ENCODE assay signal across 10 cellular contexts in the genomic region with DNA sequence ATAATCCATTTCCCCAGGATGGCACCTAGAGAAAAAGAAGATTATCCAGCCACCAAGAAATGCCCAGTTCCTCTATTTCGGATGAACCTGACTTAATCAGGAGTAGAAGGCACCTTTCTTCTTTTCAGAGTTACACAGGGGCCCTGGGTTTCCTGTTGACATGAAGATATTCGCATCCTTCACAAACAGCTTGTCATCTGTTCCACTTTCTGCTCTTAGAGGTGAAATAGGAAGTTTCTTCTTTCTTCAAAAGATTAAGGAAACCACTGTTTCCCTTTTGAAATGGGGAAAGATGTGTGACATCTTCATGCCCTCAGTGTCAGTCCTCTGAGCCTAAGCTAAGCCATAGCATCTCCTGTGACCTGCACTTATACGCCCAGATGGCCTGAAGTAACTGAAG. TPM values are rescaled to one million over a fixed set of nuclear protein-coding genes. Genes with fewer than 3 reads are reported as not detected.
A peak's percentile ranks its signal among the peaks of the same experiment; 100 is the strongest.
DNase-seq lines count a peak whose midpoint lies in the region; ATAC-seq and TF ChIP-seq lines count a peak whose summit lies in the region.
"Had no signal": no experiment of that assay in that cellular context is flagged by ENCODE, and none has a peak within 500 bp of the region (broad histone marks: within the 10 kb centered on the region; RNA-seq: fewer than 3 reads in every experiment).

No MANE protein-coding gene starts in this region.

- DNase-seq in CD4-positive, alpha-beta T cell = no peak
- DNase-seq in activated T-helper 1 cell treated with anti-CD3 and anti-CD28 coated beads, Interleukin-12 subunit alpha, Interleukin-12 subunit beta, Interleukin-2, Interleukin-4 antibody, amounts not matched to agents 30 ng/mL and 10 ng/mL and 1 ng/mL, durations not matched to agents 14 hours and 24 hours and 36 hours (ENCODE audit: low spot score) = peak; percentile 18
- DNase-seq in iPS-NIHi11 (ENCODE audit: low spot score) (no peak), dermis blood vessel endothelial cell (no peak), Ammon's horn (ENCODE audit: low spot score) (no peak)
- DNase-seq in stimulated activated naive CD4-positive, alpha-beta T cell treated with Interleukin-2 at 50 U/mL for 16 hours (lab: John Stamatoyannopoulos, UW) = no peak
- DNase-seq: pancreas had no signal

- H3K27me3 ChIP-seq in CD4-positive, alpha-beta T cell (ENCODE audit: control insufficient read depth, insufficient read depth, low read length) = no peaks in the 10 kb centered on the region
- H3K27me3 ChIP-seq in HUES6 (ENCODE audit: control insufficient read depth, insufficient read depth, low read length) = no peaks in the 10 kb centered on the region
- H3K27me3 ChIP-seq: pancreas had no signal

- H3K9ac ChIP-seq in HUES6 (ENCODE audit: low read length) = peak overlapping the region; percentile 58

- H3K4me1 ChIP-seq in HUES6 (ENCODE audit: control insufficient read depth, insufficient read depth, low read length) = peaks cover 12% of the 10 kb centered on the region; the same call in 1 of the 2 replicates
- H3K4me1 ChIP-seq: pancreas had no signal

- H3K9me3 Mint-ChIP-seq in CD4-positive, alpha-beta T cell = no peaks in the 10 kb centered on the region
- H3K9me3 Mint-ChIP-seq in activated T-helper 1 cell treated with anti-CD3 and anti-CD28 coated beads, Interleukin-12 subunit alpha, Interleukin-12 subunit beta, Interleukin-2, Interleukin-4 antibody, amounts not matched to agents 30 ng/mL and 10 ng/mL and 1 ng/mL, durations not matched to agents 14 hours and 24 hours and 36 hours = peaks cover 8% of the 10 kb centered on the region

- no peaks in the 10 kb centered on the region for H3K27me3 Mint-ChIP-seq in CD4-positive, alpha-beta T cell
- peaks cover 3% of the 10 kb centered on the region for H3K27me3 Mint-ChIP-seq in activated T-helper 1 cell treated with anti-CD3 and anti-CD28 coated beads, Interleukin-12 subunit alpha, Interleukin-12 subunit beta, Interleukin-2, Interleukin-4 antibody, amounts not matched to agents 30 ng/mL and 10 ng/mL and 1 ng/mL, durations not matched to agents 14 hours and 24 hours and 36 hours (ENCODE audit: insufficient read depth)

- ATAC-seq in CD4-positive, alpha-beta T cell (ENCODE audit: poor library complexity) = peak; percentile 87
- peak; percentile 70 for ATAC-seq in GM21423 (IDR thresholded peaks at IDR 0.05; ENCODE audit: unreplicated experiment)
- ATAC-seq: esophagus mucosa, pancreas had no signal

- peak overlapping the region; percentile 88 for H3K27ac Mint-ChIP-seq in CD4-positive, alpha-beta T cell
- peak overlapping the region; percentile 78 for H3K27ac Mint-ChIP-seq in activated T-helper 1 cell treated with anti-CD3 and anti-CD28 coated beads, Interleukin-12 subunit alpha, Interleukin-12 subunit beta, Interleukin-2, Interleukin-4 antibody, amounts not matched to agents 30 ng/mL and 10 ng/mL and 1 ng/mL, durations not matched to agents 14 hours and 24 hours and 36 hours

- no peaks in the 10 kb centered on the region for H3K36me3 Mint-ChIP-seq in CD4-positive, alpha-beta T cell (ENCODE audit: low read depth)
- peaks cover 5% of the 10 kb centered on the region for H3K36me3 Mint-ChIP-seq in activated T-helper 1 cell treated with anti-CD3 and anti-CD28 coated beads, Interleukin-12 subunit alpha, Interleukin-12 subunit beta, Interleukin-2, Interleukin-4 antibody, amounts not matched to agents 30 ng/mL and 10 ng/mL and 1 ng/mL, durations not matched to agents 14 hours and 24 hours and 36 hours (ENCODE audit: low read depth)

- H3K36me3 ChIP-seq in HUES6 (ENCODE audit: control insufficient read depth, insufficient read depth, low read length) = peaks cover 6% of the 10 kb centered on the region; the same call in 1 of the 2 replicates
- H3K36me3 ChIP-seq: pancreas had no signal

- CTCF ChIA-PET in CD4-positive, alpha-beta T cell (lab: Charles Lee) = no interaction called here

- H3K4me3 Mint-ChIP-seq in CD4-positive, alpha-beta T cell = peak overlapping the region; percentile 76
- peak overlapping the region; percentile 15 for H3K4me3 Mint-ChIP-seq in activated T-helper 1 cell treated with anti-CD3 and anti-CD28 coated beads, Interleukin-12 subunit alpha, Interleukin-12 subunit beta, Interleukin-2, Interleukin-4 antibody, amounts not matched to agents 30 ng/mL and 10 ng/mL and 1 ng/mL, durations not matched to agents 14 hours and 24 hours and 36 hours

- POLR2A ChIA-PET in CD4-positive, alpha-beta T cell (lab: Charles Lee) = interaction anchor here (0.6 to 1.3 kb wide), 3 partner anchors 17 to 225 kb away, joined by 3 to 24 read pairs (median 3); partner anchors contain the start of gene RAB18

- peak overlapping the region; percentile 27; the same call in 1 of the 2 replicates for H3K4me3 ChIP-seq in HUES6 (ENCODE audit: low read depth, low read length)
- H3K4me3 ChIP-seq: pancreas had no signal

- H3K27ac ChIP-seq in CD4-positive, alpha-beta T cell (ENCODE audit: low read depth, low read length) = no peak overlapping the region
- H3K27ac ChIP-seq in HUES6 (ENCODE audit: low read depth, low read length) = peak overlapping the region; percentile 62; the same call in 1 of the 2 replicates
- H3K27ac ChIP-seq: pancreas had no signal

- no peaks in the 10 kb centered on the region for H3K9me3 ChIP-seq in CD4-positive, alpha-beta T cell (ENCODE audit: control insufficient read depth, low read length)
- H3K9me3 ChIP-seq in HUES6 (ENCODE audit: control insufficient read depth, insufficient read depth, low read depth, low read length) = peaks cover 11% of the 10 kb centered on the region; the same call in 1 of the 2 replicates
- H3K9me3 ChIP-seq: pancreas had no signal

- intact Hi-C loops in CD4-positive, alpha-beta T cell (cut with DNase I, micrococcal nuclease) = loop anchor here in 1 of 2 experiments (2.0 kb wide), 1 partner anchor 40 kb away; the partner anchor contains the start of gene RAB18
- intact Hi-C loops in activated T-helper 1 cell treated with anti-CD3 and anti-CD28 coated beads, Interleukin-12 subunit alpha, Interleukin-12 subunit beta, Interleukin-2, Interleukin-4 antibody, amounts not matched to agents 30 ng/mL and 10 ng/mL and 1 ng/mL, durations not matched to agents 14 hours and 24 hours and 36 hours (cut with micrococcal nuclease) = loop anchor here (1.0 kb wide), 1 partner anchor 39 kb away; the partner anchor contains the start of gene RAB18

- TF ChIP-seq CTCF in CD4-positive, alpha-beta T cell (IDR thresholded peaks at IDR 0.05) = no peak

- peaks cover 44% of the 10 kb centered on the region for H3K4me1 Mint-ChIP-seq in CD4-positive, alpha-beta T cell (ENCODE audit: low read depth)
- H3K4me1 Mint-ChIP-seq in activated T-helper 1 cell treated with anti-CD3 and anti-CD28 coated beads, Interleukin-12 subunit alpha, Interleukin-12 subunit beta, Interleukin-2, Interleukin-4 antibody, amounts not matched to agents 30 ng/mL and 10 ng/mL and 1 ng/mL, durations not matched to agents 14 hours and 24 hours and 36 hours (ENCODE audit: low read depth) = peaks cover 36% of the 10 kb centered on the region

RNA-seq across cellular contexts. Expression of gene RAB18, which starts 39.1 kb away (rescaled TPM):
- 100 to 1,000 TPM; 120 to 130 TPM for total RNA-seq in CD4-positive, alpha-beta T cell
- total RNA-seq in activated T-helper 1 cell treated with anti-CD3 and anti-CD28 coated beads, Interleukin-12 subunit alpha, Interleukin-12 subunit beta, Interleukin-2, Interleukin-4 antibody, amounts not matched to agents 30 ng/mL and 10 ng/mL and 1 ng/mL, durations not matched to agents 14 hours and 24 hours and 36 hours = 61.6 and 63.7 TPM in 2 replicates
- total RNA-seq in dermis blood vessel endothelial cell = 44.4 and 64.3 TPM in 2 replicates
